Comparison of ENCODE assay signal across 9 cellular contexts in the genomic region with DNA sequence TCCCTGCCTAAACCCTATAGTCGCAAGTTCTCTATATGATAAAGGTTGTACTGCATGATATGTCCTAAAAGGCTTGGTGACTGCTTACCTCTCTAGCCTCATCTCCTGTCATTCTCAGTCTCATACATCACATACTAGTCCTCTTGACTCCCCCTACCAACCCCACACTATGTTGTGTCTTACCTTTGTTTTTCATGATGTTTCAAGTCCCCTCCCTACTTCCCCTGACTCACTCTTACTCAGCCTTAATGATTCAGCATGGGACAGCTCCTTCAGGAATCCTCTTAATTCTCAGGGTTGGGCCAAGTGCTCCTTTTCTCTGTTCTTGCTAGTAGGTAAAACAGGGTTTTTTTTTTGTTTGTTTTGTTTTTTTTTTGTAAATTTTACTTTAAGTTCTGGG. TPM values are rescaled to one million over a fixed set of nuclear protein-coding genes. Genes with fewer than 3 reads are reported as not detected.
DNase-seq lines count a peak whose midpoint lies in the region; ATAC-seq and TF ChIP-seq lines count a peak whose summit lies in the region.
"Had no signal": no experiment of that assay in that cellular context is flagged by ENCODE, and none has a peak within 500 bp of the region (broad histone marks: within the 10 kb centered on the region; RNA-seq: fewer than 3 reads in every experiment).

No MANE protein-coding gene starts in this region.

- H3K4me1 ChIP-seq in HUES64 (ENCODE audit: insufficient read depth, low read length) (peaks cover 48% of the 10 kb centered on the region), liver (ENCODE audit: control insufficient read depth in 4 of 4, insufficient read depth in 4 of 4, low read length in 3 of 4) (peaks cover 8 to 12% (median 10%) of the 10 kb centered on the region in 4 donors)

- H3K9ac ChIP-seq in HUES64 (ENCODE audit: low read depth, low read length) (no peak overlapping the region), liver (ENCODE audit: low read depth in 1 of 2, low read length in 2 of 2) (no peak overlapping the region)

- TF ChIP-seq RAD21 in liver (IDR thresholded peaks at IDR 0.05), result no peak

- DNase-seq in COLO829 (ENCODE audit: low spot score) (peak; percentile 53), astrocyte of the spinal cord (ENCODE audit: low read depth, low spot score) (peak; percentile 79), NCI-H345 (lab: John Stamatoyannopoulos, UW) (no peak), NCI-H446 (lab: John Stamatoyannopoulos, UW) (no peak), NCI-H1092 treated with DMSO at 0.1 percent for 48 hours (lab: John Stamatoyannopoulos, UW) (no peak), T-helper 17 cell (no peak)
- DNase-seq: NCI-H446 treated with DMSO at 0.1 percent for 48 hours had no signal

- H3K4me1 Mint-ChIP-seq in T-helper 17 cell, result peaks cover 58% of the 10 kb centered on the region

- no peaks in the 10 kb centered on the region for H3K36me3 Mint-ChIP-seq in T-helper 17 cell (ENCODE audit: low read depth)

- no peaks in the 10 kb centered on the region for H3K27me3 Mint-ChIP-seq in T-helper 17 cell

- in situ Hi-C loops in astrocyte of the spinal cord (cut with HindIII; ENCODE audit: low sequenced_read_pairs), result no loop called here

- H3K9me3 ChIP-seq in HUES64 (ENCODE audit: insufficient read depth, low read depth, low read length), result no peaks in the 10 kb centered on the region
- no peaks in the 10 kb centered on the region for H3K9me3 ChIP-seq in liver (ENCODE audit: control insufficient read depth in 4 of 4, low read length in 3 of 4)
- H3K9me3 ChIP-seq in T-helper 17 cell (ENCODE audit: control insufficient read depth, low read length, poor library complexity, severe bottlenecking), result no peaks in the 10 kb centered on the region

- no peak for TF ChIP-seq CTCF in astrocyte of the spinal cord (IDR thresholded peaks at IDR 0.05; ENCODE audit: low read depth, low read length)
- TF ChIP-seq CTCF in liver (IDR thresholded peaks at IDR 0.05; ENCODE audit: low read depth, low read length, missing input control), result no peak

- H3K4me3 Mint-ChIP-seq in T-helper 17 cell, result no peak overlapping the region

- no peak overlapping the region for H3K27ac Mint-ChIP-seq in T-helper 17 cell

- H3K27me3 ChIP-seq in HUES64 (ENCODE audit: insufficient read depth, low read length), result no peaks in the 10 kb centered on the region
- no peaks in the 10 kb centered on the region for H3K27me3 ChIP-seq in liver (ENCODE audit: control insufficient read depth in 4 of 4, insufficient read depth in 4 of 4, low read length in 3 of 4)

- H3K27ac ChIP-seq in HUES64 (ENCODE audit: low read depth, low read length) (0 out of 2 replicates have a peak overlapping the region, but pooled peaks have one; percentile 20), liver (ENCODE audit: low read depth in 1 of 2, low read length in 2 of 2) (no peak overlapping the region)

- no peak overlapping the region for H3K4me3 ChIP-seq in HUES64 (ENCODE audit: low read length)
- H3K4me3 ChIP-seq in astrocyte of the spinal cord (ENCODE audit: low read depth, low read length), result no peak overlapping the region
- no peak overlapping the region for H3K4me3 ChIP-seq in liver (ENCODE audit: low read depth in 1 of 3, low read length in 3 of 3)

- no peak for ATAC-seq in T-helper 17 cell

- H3K36me3 ChIP-seq in HUES64 (ENCODE audit: insufficient read depth, low read length) (no peaks in the 10 kb centered on the region), liver (ENCODE audit: control insufficient read depth in 4 of 4, insufficient read depth in 3 of 4, low read depth in 1 of 4, low read length in 3 of 4) (no peaks in the 10 kb centered on the region)

- WGBS in HUES64, result 100% methylated on average over 1 of the region's 1 CpG
- WGBS in liver, result 98% methylated on average over 1 of the region's 1 CpG

TF ChIP-seq in liver, 16 proteins besides CTCF, POLR2A, EP300 and RAD21:
- TF ChIP-seq SP1 (IDR thresholded peaks at IDR 0.05) (no peak), REST (IDR thresholded peaks at IDR 0.05) (peak; percentile 61)
TF ChIP-seq in liver: peak in this region for 1.

RNA-seq across cellular contexts. Expression of gene SLMAP, which starts 49.6 kb away (rescaled TPM):
- 24.6 TPM for polyA plus RNA-seq in HUES64 (2013, experiment 1 of 2)
- polyA plus RNA-seq in HUES64 (2013, experiment 2 of 2), result 25.1 TPM
- 10 to 100 TPM; 27.3 to 37.8 TPM for total RNA-seq in liver
- 10 to 100 TPM; 10.2 to 11.5 TPM for polyA plus RNA-seq in liver
- 10 to 100 TPM; 59.0 to 71.4 TPM for total RNA-seq in T-helper 17 cell

Comparison
In these comparisons a context has a peak if more than half of its experiments do, and no peak if none do; other contexts are left out.
1. DNase-seq: peak in COLO829 (single experiment) and astrocyte of the spinal cord (single experiment); none in NCI-H345 (single experiment), NCI-H446 (0 of 2), NCI-H1092 treated with DMSO at 0.1 percent for 48 hours (single experiment) and T-helper 17 cell (0 of 3).